In genomic region chr1:13702425-13703127, GRCh38 we compare ENCODE assay signal across 8 cellular contexts. TPM values are rescaled to one million over a fixed set of nuclear protein-coding genes. Genes with fewer than 3 reads are reported as not detected.
DNase-seq lines count a peak whose midpoint lies in the region; ATAC-seq, FAIRE-seq and TF ChIP-seq lines count a peak whose summit lies in the region.

No MANE protein-coding gene starts in this region.

- no peak for TF ChIP-seq EP300 in sigmoid colon (IDR thresholded peaks at IDR 0.05)

- no peak for TF ChIP-seq CTCF in activated CD8-positive, alpha-beta T cell treated with anti-CD3 and anti-CD28 coated beads for 36 hours (IDR thresholded peaks at IDR 0.05)
- TF ChIP-seq CTCF in chondrocyte (IDR thresholded peaks at IDR 0.05) (no peak), sigmoid colon (IDR thresholded peaks at IDR 0.05) (no peak)

- DNase-seq in activated CD8-positive, alpha-beta T cell treated with anti-CD3 and anti-CD28 coated beads for 36 hours: peak; percentile 83
- DNase-seq in stimulated activated CD4-positive, alpha-beta T cell treated with anti-CD3 and anti-CD28 coated beads, Interleukin-15, amount 100 ng/mL, for 24 hours: peak; percentile 55
- DNase-seq in HTR-8/SVneo (ENCODE audit: insufficient read length, low spot score) (no peak), iPS-NIHi11 (ENCODE audit: low spot score) (no peak), chondrocyte (ENCODE audit: low spot score) (no peak), sigmoid colon (no peak)

- no peak overlapping the region for H3K4me3 ChIP-seq in sigmoid colon

- peaks cover 34% of the 10 kb centered on the region for H3K36me3 Mint-ChIP-seq in activated CD8-positive, alpha-beta T cell treated with anti-CD3 and anti-CD28 coated beads for 36 hours (ENCODE audit: low read depth)
- H3K36me3 Mint-ChIP-seq in chondrocyte (ENCODE audit: low read depth): peaks cover 9% of the 10 kb centered on the region

- peak overlapping the region; percentile 91 for H3K27ac Mint-ChIP-seq in activated CD8-positive, alpha-beta T cell treated with anti-CD3 and anti-CD28 coated beads for 36 hours
- no peak overlapping the region for H3K27ac Mint-ChIP-seq in chondrocyte (ENCODE audit: unreplicated experiment)

- no peaks in the 10 kb centered on the region for H3K27me3 ChIP-seq in sigmoid colon

- POLR2A ChIA-PET in activated CD8-positive, alpha-beta T cell treated with anti-CD3 and anti-CD28 coated beads for 36 hours (lab: Charles Lee): interaction anchor here (1.0 to 2.0 kb wide), 5 partner anchors 24 to 70 kb away, joined by 3 to 12 read pairs (median 3); no protein-coding TSS in a partner anchor

- H3K9me3 Mint-ChIP-seq in activated CD8-positive, alpha-beta T cell treated with anti-CD3 and anti-CD28 coated beads for 36 hours: peaks cover 8% of the 10 kb centered on the region
- H3K9me3 Mint-ChIP-seq in chondrocyte (ENCODE audit: low read depth): peaks cover 11% of the 10 kb centered on the region

- peaks cover 57% of the 10 kb centered on the region for H3K4me1 Mint-ChIP-seq in activated CD8-positive, alpha-beta T cell treated with anti-CD3 and anti-CD28 coated beads for 36 hours (ENCODE audit: low read depth)
- H3K4me1 Mint-ChIP-seq in chondrocyte (ENCODE audit: low read depth): peaks cover 37% of the 10 kb centered on the region

- FAIRE-seq in HTR-8/SVneo (lab: Jason Lieb, UNC): no peak

- peak; percentile 75 for ATAC-seq in GM18861 (IDR thresholded peaks at IDR 0.05; ENCODE audit: unreplicated experiment)
- ATAC-seq in HG03039 (IDR thresholded peaks at IDR 0.05; ENCODE audit: unreplicated experiment): peak; percentile 74
- peak; percentile 84 for ATAC-seq in activated CD8-positive, alpha-beta T cell treated with anti-CD3 and anti-CD28 coated beads for 36 hours

- peaks cover 0 to 33% (median 14%) of the 10 kb centered on the region in 4 donors for H3K4me1 ChIP-seq in sigmoid colon

- no peaks in the 10 kb centered on the region for H3K27me3 Mint-ChIP-seq in activated CD8-positive, alpha-beta T cell treated with anti-CD3 and anti-CD28 coated beads for 36 hours
- no peaks in the 10 kb centered on the region for H3K27me3 Mint-ChIP-seq in chondrocyte (ENCODE audit: low read depth)

- no peak overlapping the region for H3K27ac ChIP-seq in sigmoid colon

- intact Hi-C loops in activated CD8-positive, alpha-beta T cell treated with anti-CD3 and anti-CD28 coated beads for 36 hours (cut with micrococcal nuclease): loop anchor here (2.0 to 10.0 kb wide), 2 partner anchors 28 to 52 kb away; no protein-coding TSS in a partner anchor
- intact Hi-C loops in sigmoid colon (cut with DNase I): no loop called here

- CTCF ChIA-PET in activated CD8-positive, alpha-beta T cell treated with anti-CD3 and anti-CD28 coated beads for 36 hours (lab: Charles Lee): interaction anchor here (0.7 to 1.6 kb wide), 8 partner anchors 9 to 91 kb away, joined by 3 to 14 read pairs (median 3); no protein-coding TSS in a partner anchor

- TF ChIP-seq POLR2A in sigmoid colon (IDR thresholded peaks at IDR 0.05): no peak

- 72 to 85% methylated on average over 10 of the region's 10 CpGs for WGBS in sigmoid colon, 2 donors

- no peaks in the 10 kb centered on the region for H3K9me3 ChIP-seq in sigmoid colon

- no peaks in the 10 kb centered on the region for H3K36me3 ChIP-seq in sigmoid colon

- H3K4me3 Mint-ChIP-seq in activated CD8-positive, alpha-beta T cell treated with anti-CD3 and anti-CD28 coated beads for 36 hours: peak overlapping the region; percentile 95
- H3K4me3 Mint-ChIP-seq in chondrocyte (ENCODE audit: unreplicated experiment): no peak overlapping the region

RNA-seq across cellular contexts. Expression of gene PRDM2, which starts 2.6 kb away (rescaled TPM):
- total RNA-seq in activated CD8-positive, alpha-beta T cell treated with anti-CD3 and anti-CD28 coated beads for 36 hours: 10 to 100 TPM; 41.2 to 43.6 TPM
- total RNA-seq in chondrocyte (35.6 to 46.8 TPM (median 36.8 TPM) in 3 replicates), sigmoid colon (10 to 100 TPM; 34.6 to 53.2 (median 37.3) TPM)
- 10 to 100 TPM in 1 of 3 donors, 1 to 10 TPM in 2; 6.7 to 20.1 (median 9.0) TPM for polyA plus RNA-seq in sigmoid colon

Comparison
In these comparisons a context has a peak if more than half of its experiments do, and no peak if none do; other contexts are left out.
1. DNase-seq: peak in activated CD8-positive, alpha-beta T cell treated with anti-CD3 and anti-CD28 coated beads for 36 hours (single experiment) and stimulated activated CD4-positive, alpha-beta T cell treated with anti-CD3 and anti-CD28 coated beads, Interleukin-15, amount 100 ng/mL, for 24 hours (single experiment); none in HTR-8/SVneo (single experiment), iPS-NIHi11 (single experiment), chondrocyte (single experiment) and sigmoid colon (single experiment).
2. Peak in every context shown above with its lines, with median percentiles within 50 percentile points of each other: ATAC-seq.